In genomic region chr4:143307536-143307935, GRCh38 we compare ENCODE assay signal across 22 cellular contexts.
"Had no signal": no experiment of that assay in that cellular context is flagged by ENCODE, and none has a peak within 500 bp of the region (broad histone marks: within the 10 kb centered on the region; RNA-seq: fewer than 3 reads in every experiment).

No MANE protein-coding gene starts in this region.

- H3K4me3 ChIP-seq: adrenal gland, ascending aorta, coronary artery, pancreas, right lobe of liver, smooth muscle cell, thoracic aorta, upper lobe of left lung had no signal

- FAIRE-seq: pancreas had no signal

- H3K4me1 ChIP-seq: adrenal gland, foreskin keratinocyte, pancreas, right lobe of liver, upper lobe of left lung had no signal

- DNase-seq: activated B cell treated with CpG ODN at 0.5 μM for 24 hours; activated CD4-positive, alpha-beta T cell treated with anti-CD3 and anti-CD28 coated beads for 36 hours; activated CD4-positive, alpha-beta T cell treated with anti-CD3 and anti-CD28 coated beads, Interleukin-2, amount 50 U/mL, for 48 hours; activated CD8-positive, alpha-beta memory T cell treated with anti-CD3 and anti-CD28 coated beads, Interleukin-2, amount 50 U/mL, for 48 hours; activated naive CD4-positive, alpha-beta T cell; activated T-cell treated with anti-CD3 and anti-CD28 coated beads, Interleukin-2, amount 50 U/mL, for 4 hours; adrenal gland; brain microvascular endothelial cell; foreskin keratinocyte; mesenchymal stem cell; nephron progenitor cell; pancreas; right lobe of liver; stimulated activated CD4-positive, alpha-beta T cell treated with anti-CD3 and anti-CD28 coated beads, Interleukin-15, amount 100 ng/mL, for 24 hours; stimulated activated naive CD4-positive, alpha-beta T cell; T1000; upper lobe of left lung had no signal

- H3K36me3 ChIP-seq: adrenal gland, ascending aorta, brain microvascular endothelial cell, pancreas, right lobe of liver, thoracic aorta, upper lobe of left lung had no signal

- H3K4me2 ChIP-seq: smooth muscle cell had no signal

- H3K27ac ChIP-seq: adrenal gland, ascending aorta, brain microvascular endothelial cell, coronary artery, epithelial cell of prostate, foreskin keratinocyte, pancreas, right lobe of liver, thoracic aorta, upper lobe of left lung had no signal

- H3K27me3 ChIP-seq: adrenal gland, ascending aorta, brain microvascular endothelial cell, foreskin keratinocyte, pancreas, right lobe of liver, upper lobe of left lung had no signal

- H3K9me3 ChIP-seq: adrenal gland, ascending aorta, pancreas, right lobe of liver, thoracic aorta, upper lobe of left lung had no signal
